In the genomic region with DNA sequence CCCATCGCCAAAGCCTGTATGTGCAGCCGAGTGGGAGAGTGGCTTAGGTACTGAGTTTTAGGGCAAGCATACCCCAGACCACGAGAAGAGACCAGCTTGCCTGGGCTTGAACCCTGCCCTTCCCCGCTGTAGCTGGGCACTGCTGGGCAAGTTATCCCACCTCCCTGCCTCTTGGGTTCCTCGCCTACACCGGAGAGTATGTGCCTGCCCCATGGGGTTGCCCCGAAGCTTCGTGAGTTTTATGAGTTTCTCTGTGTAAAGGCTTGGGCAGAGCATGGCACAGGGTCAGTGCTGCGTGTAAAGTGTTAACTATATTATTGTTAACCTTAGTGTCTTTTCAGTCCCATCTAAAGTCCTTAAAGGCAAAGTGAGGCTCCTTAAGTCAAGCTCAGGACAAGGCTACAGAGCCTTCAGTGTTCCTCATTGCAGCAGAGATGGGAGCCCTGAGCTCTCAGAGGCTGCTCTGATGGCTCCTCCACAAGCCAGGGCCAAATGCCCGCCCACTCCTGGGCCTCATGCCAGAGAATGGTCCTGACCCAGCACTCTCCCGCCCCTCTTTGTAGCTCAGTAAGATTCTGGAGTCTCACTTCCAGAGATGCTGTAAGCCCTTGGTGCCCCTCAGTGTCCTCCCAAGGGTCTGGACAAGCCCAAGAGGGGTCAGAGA, we compare ENCODE assay signal across 12 cellular contexts. TPM values are rescaled to one million over a fixed set of nuclear protein-coding genes. Genes with fewer than 3 reads are reported as not detected.
DNase-seq lines count a peak whose midpoint lies in the region; ATAC-seq and TF ChIP-seq lines count a peak whose summit lies in the region.
"Had no signal": no experiment of that assay in that cellular context is flagged by ENCODE, and none has a peak within 500 bp of the region (broad histone marks: within the 10 kb centered on the region; RNA-seq: fewer than 3 reads in every experiment).

No MANE protein-coding gene starts in this region.

- H3K27ac Mint-ChIP-seq in activated CD8-positive, alpha-beta T cell treated with anti-CD3 and anti-CD28 coated beads, Interleukin-2, amount 10 ng/mL, durations not matched to agents 7 days and 5 days, result no peak overlapping the region
- H3K27ac Mint-ChIP-seq in activated CD8-positive, alpha-beta T cell treated with anti-CD3 and anti-CD28 coated beads for 36 hours, result no peak overlapping the region
- H3K27ac Mint-ChIP-seq: CD4-positive, CD25-positive, alpha-beta regulatory T cell; natural killer cell treated with Interleukin-12 subunit alpha and Interleukin-12 subunit beta and Interleukin-15 and Interleukin-18, amount 100 ng/mL, for 72 hours; T-helper 1 cell treated with Interleukin-12 subunit alpha and Interleukin-12 subunit beta and Interleukin-4 antibody, amounts not matched to agents 30 μg/mL and 1 μg/mL, for 36 hours had no signal

- H3K27ac ChIP-seq in effector memory CD4-positive, alpha-beta T cell (ENCODE audit: insufficient read depth, low read length, poor library complexity, severe bottlenecking), result no peak overlapping the region
- H3K27ac ChIP-seq in RWPE1, result no peak overlapping the region

- no peak for TF ChIP-seq CTCF in activated CD8-positive, alpha-beta T cell treated with anti-CD3 and anti-CD28 coated beads for 36 hours (IDR thresholded peaks at IDR 0.05)
- TF ChIP-seq CTCF in RWPE1 (conservative IDR thresholded peaks at IDR 0.05; ENCODE audit: low read depth), result no peak

- H3K27me3 ChIP-seq in effector memory CD4-positive, alpha-beta T cell (replicated peaks; ENCODE audit: control insufficient read depth, insufficient read depth, low read length, poor library complexity, severe bottlenecking), result peaks cover 16% of the 10 kb centered on the region

- peak overlapping the region; percentile 46 for H3K4me3 ChIP-seq in effector memory CD4-positive, alpha-beta T cell (ENCODE audit: insufficient read depth, low read depth, low read length, poor library complexity, severe bottlenecking)

- no peaks in the 10 kb centered on the region for H3K4me1 ChIP-seq in effector memory CD4-positive, alpha-beta T cell (ENCODE audit: control insufficient read depth, insufficient read depth, low read length, poor library complexity, severe bottlenecking)

- H3K36me3 Mint-ChIP-seq in activated CD8-positive, alpha-beta T cell treated with anti-CD3 and anti-CD28 coated beads, Interleukin-2, amount 10 ng/mL, durations not matched to agents 7 days and 5 days (ENCODE audit: low read depth), result no peaks in the 10 kb centered on the region
- no peaks in the 10 kb centered on the region for H3K36me3 Mint-ChIP-seq in activated CD8-positive, alpha-beta T cell treated with anti-CD3 and anti-CD28 coated beads for 36 hours (ENCODE audit: low read depth)
- H3K36me3 Mint-ChIP-seq: natural killer cell treated with Interleukin-12 subunit alpha and Interleukin-12 subunit beta and Interleukin-15 and Interleukin-18, amount 100 ng/mL, for 72 hours had no signal

- intact Hi-C loops in activated CD8-positive, alpha-beta T cell treated with anti-CD3 and anti-CD28 coated beads for 36 hours (cut with micrococcal nuclease), result loop anchor here (5.0 kb wide), 1 partner anchor 61 kb away; no protein-coding TSS in a partner anchor

- H3K4me3 Mint-ChIP-seq in activated CD8-positive, alpha-beta T cell treated with anti-CD3 and anti-CD28 coated beads, Interleukin-2, amount 10 ng/mL, durations not matched to agents 7 days and 5 days, result no peak overlapping the region
- H3K4me3 Mint-ChIP-seq in activated CD8-positive, alpha-beta T cell treated with anti-CD3 and anti-CD28 coated beads for 36 hours, result no peak overlapping the region
- H3K4me3 Mint-ChIP-seq: central memory CD8-positive, alpha-beta T cell; natural killer cell treated with Interleukin-12 subunit alpha and Interleukin-12 subunit beta and Interleukin-15 and Interleukin-18, amount 100 ng/mL, for 72 hours; T-helper 1 cell treated with Interleukin-12 subunit alpha and Interleukin-12 subunit beta and Interleukin-4 antibody, amounts not matched to agents 30 μg/mL and 1 μg/mL, for 36 hours had no signal

- POLR2A ChIA-PET in activated CD8-positive, alpha-beta T cell treated with anti-CD3 and anti-CD28 coated beads, Interleukin-2, amount 10 ng/mL, durations not matched to agents 7 days and 5 days (lab: Charles Lee), result no interaction called here
- POLR2A ChIA-PET in activated CD8-positive, alpha-beta T cell treated with anti-CD3 and anti-CD28 coated beads for 36 hours (lab: Charles Lee), result no interaction called here
- POLR2A ChIA-PET in RWPE1 (lab: Yijun Ruan, JAX; ENCODE audit: low non-redundant PET), result no interaction called here

- peak; percentile 19 for ATAC-seq in activated CD8-positive, alpha-beta T cell treated with anti-CD3 and anti-CD28 coated beads, Interleukin-2, amount 10 ng/mL, durations not matched to agents 7 days and 5 days
- no peak for ATAC-seq in activated CD8-positive, alpha-beta T cell treated with anti-CD3 and anti-CD28 coated beads for 36 hours

- no peaks in the 10 kb centered on the region for H3K9me3 Mint-ChIP-seq in activated CD8-positive, alpha-beta T cell treated with anti-CD3 and anti-CD28 coated beads, Interleukin-2, amount 10 ng/mL, durations not matched to agents 7 days and 5 days (ENCODE audit: insufficient read depth)
- no peaks in the 10 kb centered on the region for H3K9me3 Mint-ChIP-seq in activated CD8-positive, alpha-beta T cell treated with anti-CD3 and anti-CD28 coated beads for 36 hours
- H3K9me3 Mint-ChIP-seq: CD4-positive, CD25-positive, alpha-beta regulatory T cell; central memory CD8-positive, alpha-beta T cell; natural killer cell treated with Interleukin-12 subunit alpha and Interleukin-12 subunit beta and Interleukin-15 and Interleukin-18, amount 100 ng/mL, for 72 hours; T-helper 1 cell treated with Interleukin-12 subunit alpha and Interleukin-12 subunit beta and Interleukin-4 antibody, amounts not matched to agents 30 μg/mL and 1 μg/mL, for 36 hours had no signal

- peaks cover 51% of the 10 kb centered on the region for H3K27me3 Mint-ChIP-seq in activated CD8-positive, alpha-beta T cell treated with anti-CD3 and anti-CD28 coated beads, Interleukin-2, amount 10 ng/mL, durations not matched to agents 7 days and 5 days (ENCODE audit: low read depth)
- peaks cover 28% of the 10 kb centered on the region for H3K27me3 Mint-ChIP-seq in activated CD8-positive, alpha-beta T cell treated with anti-CD3 and anti-CD28 coated beads for 36 hours

- H3K4me1 Mint-ChIP-seq in activated CD8-positive, alpha-beta T cell treated with anti-CD3 and anti-CD28 coated beads, Interleukin-2, amount 10 ng/mL, durations not matched to agents 7 days and 5 days (ENCODE audit: low read depth), result peaks cover 2% of the 10 kb centered on the region
- no peaks in the 10 kb centered on the region for H3K4me1 Mint-ChIP-seq in activated CD8-positive, alpha-beta T cell treated with anti-CD3 and anti-CD28 coated beads for 36 hours (ENCODE audit: low read depth)
- H3K4me1 Mint-ChIP-seq: CD4-positive, CD25-positive, alpha-beta regulatory T cell; central memory CD8-positive, alpha-beta T cell had no signal

- CTCF ChIA-PET in activated CD8-positive, alpha-beta T cell treated with anti-CD3 and anti-CD28 coated beads, Interleukin-2, amount 10 ng/mL, durations not matched to agents 7 days and 5 days (lab: Charles Lee), result interaction anchor here (0.6 to 4.3 kb wide), 26 partner anchors 9 to 436 kb away, joined by 3 to 44 read pairs (median 4); a partner anchor contains a TSS
- CTCF ChIA-PET in activated CD8-positive, alpha-beta T cell treated with anti-CD3 and anti-CD28 coated beads for 36 hours (lab: Charles Lee), result interaction anchor here (0.6 to 5.6 kb wide), 32 partner anchors 8 to 237 kb away, joined by 3 to 42 read pairs (median 4); no protein-coding TSS in a partner anchor
- CTCF ChIA-PET in RWPE1 (lab: Yijun Ruan, JAX), result interaction anchor here (0.9 to 1.9 kb wide), 6 partner anchors 8 to 210 kb away, joined by 3 to 5 read pairs (median 4); no protein-coding TSS in a partner anchor

- no peak for DNase-seq in activated CD8-positive, alpha-beta T cell treated with anti-CD3 and anti-CD28 coated beads, Interleukin-2, amount 10 ng/mL, durations not matched to agents 7 days and 5 days
- no peak for DNase-seq in activated CD8-positive, alpha-beta T cell treated with anti-CD3 and anti-CD28 coated beads for 36 hours
- no peak for DNase-seq in effector memory CD4-positive, alpha-beta T cell
- DNase-seq in midbrain (lab: John Stamatoyannopoulos, UW) (peak; percentile 92), ureter (ENCODE audit: low spot score) (peak; percentile 66), mucosa of gallbladder (ENCODE audit: low spot score) (no peak), SKM-1 (lab: John Stamatoyannopoulos, UW; ENCODE audit: unreplicated experiment) (no peak), RWPE1 (ENCODE audit: low spot score) (no peak)

- H3K36me3 ChIP-seq in effector memory CD4-positive, alpha-beta T cell (ENCODE audit: control insufficient read depth, insufficient read depth, low read length), result no peaks in the 10 kb centered on the region

- H3K9me3 ChIP-seq in effector memory CD4-positive, alpha-beta T cell (ENCODE audit: control insufficient read depth, low read length), result no peaks in the 10 kb centered on the region

RNA-seq across cellular contexts. Expression of a gene that starts 37.0 kb away (rescaled TPM):
- not detected for total RNA-seq in activated CD8-positive, alpha-beta T cell treated with anti-CD3 and anti-CD28 coated beads, Interleukin-2, amount 10 ng/mL, durations not matched to agents 7 days and 5 days
- not detected for total RNA-seq in activated CD8-positive, alpha-beta T cell treated with anti-CD3 and anti-CD28 coated beads for 36 hours
- total RNA-seq in ureter (not detected), mucosa of gallbladder (not detected)
- total RNA-seq: CD4-positive, CD25-positive, alpha-beta regulatory T cell; natural killer cell treated with Interleukin-12 subunit alpha and Interleukin-12 subunit beta and Interleukin-15 and Interleukin-18, amount 100 ng/mL, for 72 hours had no signal

RNA-seq across cellular contexts. Expression of a gene that starts 50.2 kb away (rescaled TPM):
- 1 to 10 TPM; 1.4 to 2.2 TPM for total RNA-seq in activated CD8-positive, alpha-beta T cell treated with anti-CD3 and anti-CD28 coated beads, Interleukin-2, amount 10 ng/mL, durations not matched to agents 7 days and 5 days
- total RNA-seq in activated CD8-positive, alpha-beta T cell treated with anti-CD3 and anti-CD28 coated beads for 36 hours, result under 1 TPM; 0.02 to 0.14 TPM
- total RNA-seq in ureter, result 2.6 TPM
- total RNA-seq in mucosa of gallbladder, result 1.8 TPM

Comparison
In these comparisons a context has a peak if more than half of its experiments do, and no peak if none do; other contexts are left out.
1. DNase-seq: peak in midbrain (single experiment) and ureter (single experiment); none in activated CD8-positive, alpha-beta T cell treated with anti-CD3 and anti-CD28 coated beads, Interleukin-2, amount 10 ng/mL, durations not matched to agents 7 days and 5 days (single experiment), activated CD8-positive, alpha-beta T cell treated with anti-CD3 and anti-CD28 coated beads for 36 hours (single experiment), effector memory CD4-positive, alpha-beta T cell (0 of 3), mucosa of gallbladder (single experiment), SKM-1 (single experiment) and RWPE1 (single experiment).